In the genomic region with DNA sequence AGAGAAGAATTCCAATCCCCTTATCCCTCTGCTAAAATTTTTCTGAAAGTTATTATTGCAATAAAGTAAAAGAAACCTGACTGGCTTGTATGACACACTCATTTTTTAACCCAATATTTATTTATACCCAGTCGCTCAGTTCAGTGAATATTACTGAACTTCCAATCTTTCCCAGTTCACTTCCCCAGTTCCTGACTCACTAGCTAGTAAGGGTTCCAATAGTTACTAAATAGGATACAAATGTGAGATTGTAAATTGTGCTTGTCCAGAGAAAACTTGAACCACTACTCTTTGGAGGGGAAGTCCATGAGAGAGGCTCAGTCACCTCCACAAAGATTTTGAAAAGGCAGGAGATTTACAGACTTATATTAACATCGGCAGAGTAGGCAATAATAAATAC, we compare ENCODE assay signal across 20 cellular contexts.
"Had no signal": no experiment of that assay in that cellular context is flagged by ENCODE, and none has a peak within 500 bp of the region (broad histone marks: within the 10 kb centered on the region; RNA-seq: fewer than 3 reads in every experiment).

No MANE protein-coding gene starts in this region.

- H3K4me3 Mint-ChIP-seq: activated naive CD4-positive, alpha-beta T cell treated with anti-CD3 and anti-CD28 coated beads for 36 hours; activated naive CD8-positive, alpha-beta T cell treated with anti-CD3 and anti-CD28 coated beads, Interleukin-2, amount 50 U/mL, for 24 hours; endodermal cell; natural killer cell had no signal

- ATAC-seq: activated naive CD8-positive, alpha-beta T cell treated with anti-CD3 and anti-CD28 coated beads, Interleukin-2, amount 50 U/mL, for 24 hours; natural killer cell had no signal

- H3K27me3 ChIP-seq: left lung, right atrium auricular region, transverse colon, vagina had no signal

- H3K36me3 ChIP-seq: left lung, right atrium auricular region, transverse colon, vagina had no signal

- DNase-seq: activated CD4-positive, alpha-beta T cell treated with anti-CD3 and anti-CD28 coated beads, Interleukin-2, amount 50 U/mL, for 4 hours; activated CD4-positive, CD25-positive, alpha-beta regulatory T cell treated with anti-CD3 and anti-CD28 coated beads, Interleukin-2, amount 50 U/mL, for 72 hours; activated naive CD4-positive, alpha-beta T cell treated with anti-CD3 and anti-CD28 coated beads for 36 hours; activated naive CD8-positive, alpha-beta T cell treated with anti-CD3 and anti-CD28 coated beads, Interleukin-2, amount 50 U/mL, for 24 hours; activated T-cell treated with anti-CD3 and anti-CD28 coated beads, Interleukin-2, amount 50 U/mL, for 1 hour; aorta; endodermal cell; erythroblast; islet precursor cell; left lung; natural killer cell; occipital lobe; stimulated activated CD4-positive, alpha-beta T cell treated with anti-CD3 and anti-CD28 coated beads, Interleukin-15, amount 100 ng/mL, for 24 hours; stimulated activated CD4-positive, alpha-beta T cell treated with anti-CD3 and anti-CD28 coated beads, Interleukin-4, amount 100 ng/mL, for 1 hour; stimulated activated naive CD4-positive, alpha-beta T cell; transverse colon had no signal

- H3K9me3 ChIP-seq: left lung, transverse colon, vagina had no signal

- H3K27ac ChIP-seq: right atrium auricular region, vagina had no signal

- H3K4me3 ChIP-seq: left lung, right atrium auricular region, transverse colon, vagina had no signal

- H3K27ac Mint-ChIP-seq: activated naive CD4-positive, alpha-beta T cell treated with anti-CD3 and anti-CD28 coated beads for 36 hours; activated naive CD8-positive, alpha-beta T cell treated with anti-CD3 and anti-CD28 coated beads, Interleukin-2, amount 50 U/mL, for 24 hours; activated T-helper 2 cell treated with anti-CD3 and anti-CD28 coated beads, Interferon-gamma antibody, Interleukin-2, Interleukin-4, amounts not matched to agents 10 μg/mL and 5 μg/mL and 100 μg/mL, durations not matched to agents 14 hours and 24 hours and 36 hours; natural killer cell had no signal

- FAIRE-seq: bronchial epithelial cell had no signal

- H3K4me1 ChIP-seq: left lung, right atrium auricular region had no signal

- H3K4me1 Mint-ChIP-seq: activated naive CD8-positive, alpha-beta T cell treated with anti-CD3 and anti-CD28 coated beads, Interleukin-2, amount 50 U/mL, for 24 hours; natural killer cell had no signal
